Comparison of ENCODE assay signal across 39 cellular contexts in the genomic region with DNA sequence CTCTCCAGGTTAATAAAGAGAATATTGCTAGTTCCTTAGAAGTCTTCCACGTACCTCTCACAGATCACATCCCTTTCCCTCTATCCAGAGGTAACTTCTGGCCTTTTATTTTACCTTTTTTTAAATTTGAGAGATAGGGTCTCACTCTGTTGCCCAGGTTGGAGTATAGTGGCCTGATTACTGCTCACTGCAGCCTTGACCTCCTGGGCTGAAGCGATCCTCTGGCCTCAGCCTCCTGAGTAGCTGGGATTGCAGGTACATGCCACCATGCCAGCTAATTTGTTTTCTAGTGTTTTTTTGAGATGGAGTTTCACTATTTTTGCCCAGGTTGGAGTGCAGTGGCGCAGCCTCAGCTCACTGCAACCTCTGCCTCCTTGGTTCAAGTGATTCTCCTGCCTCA. TPM values are rescaled to one million over a fixed set of nuclear protein-coding genes. Genes with fewer than 3 reads are reported as not detected.
"Had no signal": no experiment of that assay in that cellular context is flagged by ENCODE, and none has a peak within 500 bp of the region (broad histone marks: within the 10 kb centered on the region; RNA-seq: fewer than 3 reads in every experiment).

No MANE protein-coding gene starts in this region.

- H3K27ac Mint-ChIP-seq: activated naive CD4-positive, alpha-beta T cell treated with anti-CD3 and anti-CD28 coated beads for 36 hours; activated naive CD4-positive, alpha-beta T cell treated with anti-CD3 and anti-CD28 coated beads, Interleukin-2, amount 10 ng/mL, durations not matched to agents 7 days and 5 days; activated naive CD4-positive, alpha-beta T cell treated with anti-CD3 and anti-CD28 coated beads, Interleukin-2, amount 50 U/mL, for 24 hours; activated naive CD4-positive, alpha-beta T cell treated with anti-CD3 and anti-CD28 coated beads, Interleukin-2, amount 50 U/mL, for 72 hours; activated naive CD8-positive, alpha-beta T cell; activated naive CD8-positive, alpha-beta T cell treated with anti-CD3 and anti-CD28 coated beads for 36 hours; activated naive CD8-positive, alpha-beta T cell treated with anti-CD3 and anti-CD28 coated beads, Interleukin-2, amount 10 ng/mL, durations not matched to agents 7 days and 5 days; activated naive CD8-positive, alpha-beta T cell treated with anti-CD3 and anti-CD28 coated beads, Interleukin-2, amount 50 U/mL, for 24 hours; activated T-cell treated with anti-CD3 and anti-CD28 coated beads, Interleukin-2, amount 50 U/mL, for 24 hours; activated T-cell treated with anti-CD3 and anti-CD28 coated beads, Interleukin-2, amount 50 U/mL, for 72 hours; activated T-helper 1 cell treated with anti-CD3 and anti-CD28 coated beads, Interleukin-12 subunit alpha, Interleukin-12 subunit beta, Interleukin-2, Interleukin-4 antibody, amounts not matched to agents 30 ng/mL and 10 ng/mL and 1 ng/mL, durations not matched to agents 14 hours and 24 hours and 36 hours; activated T-helper 17 cell treated with anti-CD3 and anti-CD28 coated beads, Interleukin-2, amount 50 U/mL, for 72 hours; activated T-helper 2 cell treated with anti-CD3 and anti-CD28 coated beads, Interferon-gamma antibody, Interleukin-2, Interleukin-4, amounts not matched to agents 10 μg/mL and 5 μg/mL and 100 μg/mL, durations not matched to agents 14 hours and 24 hours and 36 hours had no signal

- H3K9me3 Mint-ChIP-seq: activated naive CD4-positive, alpha-beta T cell treated with anti-CD3 and anti-CD28 coated beads for 36 hours; activated naive CD4-positive, alpha-beta T cell treated with anti-CD3 and anti-CD28 coated beads, Interleukin-2, amount 10 ng/mL, durations not matched to agents 7 days and 5 days; activated naive CD4-positive, alpha-beta T cell treated with anti-CD3 and anti-CD28 coated beads, Interleukin-2, amount 50 U/mL, for 24 hours; activated naive CD4-positive, alpha-beta T cell treated with anti-CD3 and anti-CD28 coated beads, Interleukin-2, amount 50 U/mL, for 72 hours; activated naive CD8-positive, alpha-beta T cell treated with anti-CD3 and anti-CD28 coated beads for 36 hours; activated naive CD8-positive, alpha-beta T cell treated with anti-CD3 and anti-CD28 coated beads, Interleukin-2, amount 10 ng/mL, durations not matched to agents 7 days and 5 days; activated naive CD8-positive, alpha-beta T cell treated with anti-CD3 and anti-CD28 coated beads, Interleukin-2, amount 50 U/mL, for 24 hours; activated T-cell treated with anti-CD3 and anti-CD28 coated beads, Interleukin-2, amount 50 U/mL, for 24 hours; activated T-cell treated with anti-CD3 and anti-CD28 coated beads, Interleukin-2, amount 50 U/mL, for 4 hours; activated T-helper 1 cell treated with anti-CD3 and anti-CD28 coated beads, Interleukin-12 subunit alpha, Interleukin-12 subunit beta, Interleukin-2, Interleukin-4 antibody, amounts not matched to agents 30 ng/mL and 10 ng/mL and 1 ng/mL, durations not matched to agents 14 hours and 24 hours and 36 hours; activated T-helper 17 cell treated with anti-CD3 and anti-CD28 coated beads, Interleukin-2, amount 50 U/mL, for 72 hours; activated T-helper 2 cell treated with anti-CD3 and anti-CD28 coated beads, Interferon-gamma antibody, Interleukin-2, Interleukin-4, amounts not matched to agents 10 μg/mL and 5 μg/mL and 100 μg/mL, durations not matched to agents 14 hours and 24 hours and 36 hours; central memory CD8-positive, alpha-beta T cell had no signal

- FAIRE-seq: astrocyte had no signal

- H3K4me1 ChIP-seq: breast epithelium had no signal

- H3K27me3 ChIP-seq: adrenal gland, ascending aorta, body of pancreas, brain microvascular endothelial cell, breast epithelium, cardiac muscle cell had no signal

- H3K36me3 ChIP-seq: adrenal gland, ascending aorta, breast epithelium had no signal

- ATAC-seq: activated naive CD4-positive, alpha-beta T cell treated with anti-CD3 and anti-CD28 coated beads, Interleukin-2, amount 50 U/mL, for 72 hours; activated naive CD8-positive, alpha-beta T cell treated with anti-CD3 and anti-CD28 coated beads, Interleukin-2, amount 50 U/mL, for 24 hours; activated T-cell treated with anti-CD3 and anti-CD28 coated beads, Interleukin-2, amount 50 U/mL, for 4 hours; activated T-cell treated with anti-CD3 and anti-CD28 coated beads, Interleukin-2, amount 50 U/mL, for 72 hours; activated T-helper 17 cell treated with anti-CD3 and anti-CD28 coated beads, Interleukin-2, amount 50 U/mL, for 72 hours; body of pancreas had no signal

- H3K27ac ChIP-seq: adrenal gland, body of pancreas, brain microvascular endothelial cell, breast epithelium had no signal

- H3K4me3 Mint-ChIP-seq: activated naive CD4-positive, alpha-beta T cell treated with anti-CD3 and anti-CD28 coated beads for 36 hours; activated naive CD4-positive, alpha-beta T cell treated with anti-CD3 and anti-CD28 coated beads, Interleukin-2, amount 10 ng/mL, durations not matched to agents 7 days and 5 days; activated naive CD4-positive, alpha-beta T cell treated with anti-CD3 and anti-CD28 coated beads, Interleukin-2, amount 50 U/mL, for 24 hours; activated naive CD8-positive, alpha-beta T cell; activated naive CD8-positive, alpha-beta T cell treated with anti-CD3 and anti-CD28 coated beads for 36 hours; activated naive CD8-positive, alpha-beta T cell treated with anti-CD3 and anti-CD28 coated beads, Interleukin-2, amount 10 ng/mL, durations not matched to agents 7 days and 5 days; activated naive CD8-positive, alpha-beta T cell treated with anti-CD3 and anti-CD28 coated beads, Interleukin-2, amount 50 U/mL, for 24 hours; activated T-cell treated with anti-CD3 and anti-CD28 coated beads, Interleukin-2, amount 50 U/mL, for 24 hours; activated T-cell treated with anti-CD3 and anti-CD28 coated beads, Interleukin-2, amount 50 U/mL, for 4 hours; activated T-cell treated with anti-CD3 and anti-CD28 coated beads, Interleukin-2, amount 50 U/mL, for 72 hours; activated T-helper 1 cell treated with anti-CD3 and anti-CD28 coated beads, Interleukin-12 subunit alpha, Interleukin-12 subunit beta, Interleukin-2, Interleukin-4 antibody, amounts not matched to agents 30 ng/mL and 10 ng/mL and 1 ng/mL, durations not matched to agents 14 hours and 24 hours and 36 hours; activated T-helper 17 cell treated with anti-CD3 and anti-CD28 coated beads, Interleukin-2, amount 50 U/mL, for 72 hours; brain; central memory CD8-positive, alpha-beta T cell had no signal

- H3K9me3 ChIP-seq: adrenal gland, ascending aorta, body of pancreas, breast epithelium had no signal

- H3K4me3 ChIP-seq: adrenal gland, ascending aorta, body of pancreas, breast epithelium, cardiac muscle cell had no signal

- H3K4me1 Mint-ChIP-seq: activated naive CD4-positive, alpha-beta T cell treated with anti-CD3 and anti-CD28 coated beads, Interleukin-2, amount 10 ng/mL, durations not matched to agents 7 days and 5 days; activated naive CD4-positive, alpha-beta T cell treated with anti-CD3 and anti-CD28 coated beads, Interleukin-2, amount 50 U/mL, for 24 hours; activated naive CD8-positive, alpha-beta T cell treated with anti-CD3 and anti-CD28 coated beads for 36 hours; activated naive CD8-positive, alpha-beta T cell treated with anti-CD3 and anti-CD28 coated beads, Interleukin-2, amount 10 ng/mL, durations not matched to agents 7 days and 5 days; activated naive CD8-positive, alpha-beta T cell treated with anti-CD3 and anti-CD28 coated beads, Interleukin-2, amount 50 U/mL, for 24 hours; activated T-helper 17 cell treated with anti-CD3 and anti-CD28 coated beads, Interleukin-2, amount 50 U/mL, for 72 hours; central memory CD8-positive, alpha-beta T cell had no signal

- H3K27me3 Mint-ChIP-seq: activated naive CD4-positive, alpha-beta T cell treated with anti-CD3 and anti-CD28 coated beads, Interleukin-2, amount 10 ng/mL, durations not matched to agents 7 days and 5 days; brain had no signal

- DNase-seq: activated effector memory CD4-positive, alpha-beta T cell treated with anti-CD3 and anti-CD28 coated beads, Interleukin-2, amount 50 U/mL, for 16 hours; activated effector memory CD4-positive, alpha-beta T cell treated with Interleukin-2 at 50 U/mL for 16 hours; activated gamma-delta T cell; activated gamma-delta T cell treated with Interleukin-2 at 50 U/mL for 16 hours; activated naive CD4-positive, alpha-beta T cell; activated naive CD4-positive, alpha-beta T cell treated with anti-CD3 and anti-CD28 coated beads for 36 hours; activated naive CD4-positive, alpha-beta T cell treated with anti-CD3 and anti-CD28 coated beads, Interleukin-2, amount 10 ng/mL, durations not matched to agents 7 days and 5 days; activated naive CD4-positive, alpha-beta T cell treated with anti-CD3 and anti-CD28 coated beads, Interleukin-2, amount 50 U/mL, for 16 hours; activated naive CD4-positive, alpha-beta T cell treated with Interleukin-2 at 50 U/mL for 16 hours; activated naive CD8-positive, alpha-beta T cell treated with anti-CD3 and anti-CD28 coated beads for 36 hours; activated naive CD8-positive, alpha-beta T cell treated with anti-CD3 and anti-CD28 coated beads, Interleukin-2, amount 10 ng/mL, durations not matched to agents 7 days and 5 days; activated naive CD8-positive, alpha-beta T cell treated with anti-CD3 and anti-CD28 coated beads, Interleukin-2, amount 50 U/mL, for 24 hours; activated T-cell treated with anti-CD3 and anti-CD28 coated beads, Interleukin-2, amount 50 U/mL, for 1 hour; activated T-cell treated with anti-CD3 and anti-CD28 coated beads, Interleukin-2, amount 50 U/mL, for 24 hours; activated T-cell treated with anti-CD3 and anti-CD28 coated beads, Interleukin-2, amount 50 U/mL, for 4 hours; activated T-cell treated with anti-CD3 and anti-CD28 coated beads, Interleukin-2, amount 50 U/mL, for 48 hours; activated T-cell treated with anti-CD3 and anti-CD28 coated beads, Interleukin-2, amount 50 U/mL, for 72 hours; adrenal gland; amniotic stem cell; amygdala; anterior cingulate cortex; aorta; body of pancreas; brain microvascular endothelial cell; caudate nucleus; central memory CD4-positive, alpha-beta T cell; cerebellar nuclear complex had no signal

- H3K36me3 Mint-ChIP-seq: activated naive CD4-positive, alpha-beta T cell treated with anti-CD3 and anti-CD28 coated beads, Interleukin-2, amount 10 ng/mL, durations not matched to agents 7 days and 5 days; activated naive CD4-positive, alpha-beta T cell treated with anti-CD3 and anti-CD28 coated beads, Interleukin-2, amount 50 U/mL, for 24 hours; activated naive CD4-positive, alpha-beta T cell treated with anti-CD3 and anti-CD28 coated beads, Interleukin-2, amount 50 U/mL, for 72 hours; activated naive CD8-positive, alpha-beta T cell; activated naive CD8-positive, alpha-beta T cell treated with anti-CD3 and anti-CD28 coated beads for 36 hours; activated naive CD8-positive, alpha-beta T cell treated with anti-CD3 and anti-CD28 coated beads, Interleukin-2, amount 10 ng/mL, durations not matched to agents 7 days and 5 days had no signal

RNA-seq across cellular contexts. Expression of gene YAP1, which starts 24.4 kb away (rescaled TPM):
- total RNA-seq: activated T-helper 2 cell treated with anti-CD3 and anti-CD28 coated beads, Interferon-gamma antibody, Interleukin-2, Interleukin-4, amounts not matched to agents 10 μg/mL and 5 μg/mL and 100 μg/mL, durations not matched to agents 14 hours and 24 hours and 36 hours had no signal
